In the genomic region with DNA sequence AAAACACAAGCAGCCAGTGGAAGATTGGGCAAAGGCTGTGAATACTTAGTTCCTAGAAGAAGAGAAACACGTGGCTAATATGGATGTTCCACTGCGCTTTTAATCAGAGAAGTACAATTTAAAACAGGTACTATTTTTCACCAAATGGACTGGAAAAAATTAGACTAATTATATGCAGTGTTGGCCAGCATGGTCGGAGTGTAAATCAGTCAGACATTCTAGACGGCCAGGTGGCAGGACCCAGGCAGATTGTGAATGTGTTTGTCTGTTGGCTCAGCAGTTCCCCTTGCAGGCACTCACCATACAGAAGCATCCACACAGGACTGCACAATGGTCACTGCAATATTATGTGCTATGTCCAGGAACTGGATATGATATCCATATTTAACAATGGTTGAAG, we compare ENCODE assay signal across 28 cellular contexts. TPM values are rescaled to one million over a fixed set of nuclear protein-coding genes. Genes with fewer than 3 reads are reported as not detected.
DNase-seq lines count a peak whose midpoint lies in the region; ATAC-seq, FAIRE-seq and TF ChIP-seq lines count a peak whose summit lies in the region.
"Had no signal": no experiment of that assay in that cellular context is flagged by ENCODE, and none has a peak within 500 bp of the region (broad histone marks: within the 10 kb centered on the region; RNA-seq: fewer than 3 reads in every experiment).

No MANE protein-coding gene starts in this region.

- ATAC-seq in activated B cell treated with CpG ODN at 0.5 μM for 24 hours (ENCODE audit: low read depth), result peak; percentile 14
- ATAC-seq in SK-N-SH treated with all-trans-retinoic acid at 6 μM for 48 hours, result no peak
- ATAC-seq in GM21737 (IDR thresholded peaks at IDR 0.05; ENCODE audit: unreplicated experiment), result no peak

- TF ChIP-seq POLR2A in GM12891 (IDR thresholded peaks at IDR 0.05; ENCODE audit: low read depth, low read length), result no peak

- H2AFZ ChIP-seq in neuronal stem cell (ENCODE audit: low read length), result no peak overlapping the region

- no peak overlapping the region for H3K4ac ChIP-seq in neuronal stem cell (ENCODE audit: low read length)

- DNase-seq in NCI-H146 (lab: John Stamatoyannopoulos, UW) (peak; percentile 18), NCI-H146 treated with DMSO at 0.1 percent for 48 hours (lab: John Stamatoyannopoulos, UW; ENCODE audit: unreplicated experiment) (no peak), GM12891 (ENCODE audit: insufficient read length, low spot score) (no peak), activated B cell treated with CpG ODN at 0.5 μM for 24 hours (no peak), pons (ENCODE audit: low spot score) (peak; percentile 12), neuronal stem cell (ENCODE audit: low spot score) (no peak)
- DNase-seq: activated CD4-positive, CD25-positive, alpha-beta regulatory T cell; activated naive CD4-positive, alpha-beta T cell treated with Interleukin-2 at 50 U/mL for 16 hours; CD4-positive, CD25-positive, alpha-beta regulatory T cell; EL; islet precursor cell; MV-4-11; NCI-H2029 treated with DMSO at 0.1 percent for 48 hours; nephron progenitor cell; posterior cingulate gyrus; SIG-M5; sigmoid colon; stimulated activated naive CD4-positive, alpha-beta T cell treated with Interleukin-2 at 50 U/mL for 16 hours; SW 1271 had no signal

- H3K27me3 ChIP-seq in neuronal stem cell (ENCODE audit: control insufficient read depth in 3 of 3, insufficient read depth in 3 of 3, low read depth in 1 of 3, low read length in 3 of 3), result no peaks in the 10 kb centered on the region
- H3K27me3 ChIP-seq: sigmoid colon, vagina had no signal

- no peak overlapping the region for H4K8ac ChIP-seq in neuronal stem cell (ENCODE audit: low read depth, low read length)

- FAIRE-seq in GM12891 (lab: Jason Lieb, UNC), result peak; percentile 66
- FAIRE-seq: H54 had no signal

- no peak overlapping the region for H2BK15ac ChIP-seq in neuronal stem cell (ENCODE audit: low read length)

- no peak overlapping the region for H2AK5ac ChIP-seq in neuronal stem cell (ENCODE audit: low read depth, low read length)

- no peak overlapping the region for H3K9ac ChIP-seq in neuronal stem cell (ENCODE audit: low read depth, low read length, poor library complexity)

- peaks cover 18% of the 10 kb centered on the region for H3K4me1 Mint-ChIP-seq in activated B cell treated with CpG ODN at 0.5 μM for 24 hours

- no peak overlapping the region for H2BK5ac ChIP-seq in neuronal stem cell (ENCODE audit: low read length)

- no peak overlapping the region for H3K27ac ChIP-seq in neuronal stem cell (replicated peaks; ENCODE audit: low read length)
- H3K27ac ChIP-seq: vagina had no signal

- H3K23ac ChIP-seq in neuronal stem cell (ENCODE audit: low read depth, low read length, poor library complexity), result no peak overlapping the region

- H3K36me3 ChIP-seq in neuronal stem cell (replicated peaks in 1 of 2; ENCODE audit: control insufficient read depth in 2 of 2, insufficient read depth in 2 of 2, low read length in 2 of 2), result peaks cover 11 to 17% of the 10 kb centered on the region in 2 donors

- no peaks in the 10 kb centered on the region for H3K4me1 ChIP-seq in neuronal stem cell (ENCODE audit: control insufficient read depth in 2 of 2, insufficient read depth in 1 of 2, low read depth in 1 of 2, low read length in 2 of 2)

- peaks cover 2% of the 10 kb centered on the region for H3K79me1 ChIP-seq in neuronal stem cell (ENCODE audit: low read depth, low read length)

- H3K4me2 ChIP-seq in neuronal stem cell (ENCODE audit: insufficient read depth, low read length, poor library complexity, severe bottlenecking), result no peak overlapping the region

- TF ChIP-seq CTCF in activated B cell treated with CpG ODN at 0.5 μM for 24 hours (IDR thresholded peaks at IDR 0.05), result no peak

- POLR2A ChIA-PET in activated B cell treated with CpG ODN at 0.5 μM for 24 hours (lab: Charles Lee), result interaction anchor here (1.0 kb wide), 1 partner anchor 19 kb away, joined by 8 read pairs; no protein-coding TSS in a partner anchor

- H2BK120ac ChIP-seq in neuronal stem cell (ENCODE audit: low read depth, low read length), result no peak overlapping the region

- intact Hi-C loops in activated B cell treated with CpG ODN at 0.5 μM for 24 hours (cut with micrococcal nuclease), result no loop called here

- H3K9me3 ChIP-seq in neuronal stem cell (replicated peaks in 1 of 2; ENCODE audit: control insufficient read depth in 2 of 2, insufficient read depth in 1 of 2, low read depth in 1 of 2, low read length in 2 of 2), result no peaks in the 10 kb centered on the region
- H3K9me3 ChIP-seq: sigmoid colon, thoracic aorta, vagina had no signal

- no peak overlapping the region for H4K91ac ChIP-seq in neuronal stem cell (ENCODE audit: low read depth, low read length, poor library complexity)

- peaks cover 26% of the 10 kb centered on the region for H3K36me3 Mint-ChIP-seq in activated B cell treated with CpG ODN at 0.5 μM for 24 hours (ENCODE audit: low read depth)

- no CpG with 5 or more reads among the region's 4 CpGs for WGBS in neuronal stem cell (ENCODE audit: extremely low coverage in 2 of 2, insufficient read length in 2 of 2, insufficient replicate concordance in 1 of 2), 2 donors

- H2BK12ac ChIP-seq in neuronal stem cell (ENCODE audit: low read length), result no peak overlapping the region

- no peak overlapping the region for H3K27ac Mint-ChIP-seq in activated B cell treated with CpG ODN at 0.5 μM for 24 hours

- H3K14ac ChIP-seq in neuronal stem cell (ENCODE audit: low read length), result no peak overlapping the region

- H3K18ac ChIP-seq in neuronal stem cell (ENCODE audit: low read length), result no peak overlapping the region

- CTCF ChIA-PET in activated B cell treated with CpG ODN at 0.5 μM for 24 hours (lab: Charles Lee), result no interaction called here

- no peaks in the 10 kb centered on the region for H3K27me3 Mint-ChIP-seq in activated B cell treated with CpG ODN at 0.5 μM for 24 hours
- H3K27me3 Mint-ChIP-seq: brain; CD4-positive, CD25-positive, alpha-beta regulatory T cell had no signal

- no peaks in the 10 kb centered on the region for H3K9me3 Mint-ChIP-seq in activated B cell treated with CpG ODN at 0.5 μM for 24 hours
- H3K9me3 Mint-ChIP-seq: brain, nephron progenitor cell had no signal

- H3K4me3 ChIP-seq in neuronal stem cell (ENCODE audit: low read length in 2 of 2), result peak overlapping the region in 1 of 2 donors; percentile 64
- H3K4me3 ChIP-seq: sigmoid colon, thoracic aorta, vagina had no signal

- no peak overlapping the region for H3K4me3 Mint-ChIP-seq in activated B cell treated with CpG ODN at 0.5 μM for 24 hours
- H3K4me3 Mint-ChIP-seq: brain; CD4-positive, CD25-positive, alpha-beta regulatory T cell; nephron progenitor cell had no signal

TF ChIP-seq in GM12891, 5 proteins besides CTCF, POLR2A, EP300 and RAD21:
- TF ChIP-seq PAX5 (IDR thresholded peaks at IDR 0.05; ENCODE audit: insufficient read depth, low read length, severe bottlenecking) (no peak), SPI1 (IDR thresholded peaks at IDR 0.05; ENCODE audit: low read depth, low read length) (no peak), POU2F2 (IDR thresholded peaks at IDR 0.05; ENCODE audit: low read depth, low read length) (no peak), TAF1 (IDR thresholded peaks at IDR 0.05; ENCODE audit: low read depth, low read length) (no peak), POLR2AphosphoS5 (IDR thresholded peaks at IDR 0.05; ENCODE audit: low read depth, low read length) (no peak)
TF ChIP-seq in GM12891: peak in this region for 0.

TF ChIP-seq in SK-N-SH treated with all-trans-retinoic acid at 6 μM for 48 hours, 23 proteins besides CTCF, POLR2A, EP300 and RAD21 (continues in another document):
- TF ChIP-seq CSDC2 (CRISPR knock-in tag; IDR thresholded peaks at IDR 0.05), result no peak
- TF ChIP-seq SNAI2 (CRISPR knock-in tag; IDR thresholded peaks at IDR 0.05), result no peak
- TF ChIP-seq, protein P1, sequence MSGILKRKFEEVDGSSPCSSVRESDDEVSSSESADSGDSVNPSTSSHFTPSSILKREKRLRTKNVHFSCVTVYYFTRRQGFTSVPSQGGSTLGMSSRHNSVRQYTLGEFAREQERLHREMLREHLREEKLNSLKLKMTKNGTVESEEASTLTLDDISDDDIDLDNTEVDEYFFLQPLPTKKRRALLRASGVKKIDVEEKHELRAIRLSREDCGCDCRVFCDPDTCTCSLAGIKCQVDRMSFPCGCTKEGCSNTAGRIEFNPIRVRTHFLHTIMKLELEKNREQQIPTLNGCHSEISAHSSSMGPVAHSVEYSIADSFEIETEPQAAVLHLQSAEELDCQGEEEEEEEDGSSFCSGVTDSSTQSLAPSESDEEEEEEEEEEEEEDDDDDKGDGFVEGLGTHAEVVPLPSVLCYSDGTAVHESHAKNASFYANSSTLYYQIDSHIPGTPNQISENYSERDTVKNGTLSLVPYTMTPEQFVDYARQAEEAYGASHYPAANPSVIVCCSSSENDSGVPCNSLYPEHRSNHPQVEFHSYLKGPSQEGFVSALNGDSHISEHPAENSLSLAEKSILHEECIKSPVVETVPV (CRISPR knock-in tag; IDR thresholded peaks at IDR 0.05), result no peak
- TF ChIP-seq TCF4 (CRISPR knock-in tag; IDR thresholded peaks at IDR 0.05; ENCODE audit: borderline replicate concordance), result no peak
- TF ChIP-seq ESRRG (CRISPR knock-in tag; IDR thresholded peaks at IDR 0.05), result no peak
- no peak for TF ChIP-seq ZFP3 (CRISPR knock-in tag; IDR thresholded peaks at IDR 0.05)
- no peak for TF ChIP-seq TOX (CRISPR knock-in tag; IDR thresholded peaks at IDR 0.05; ENCODE audit: borderline replicate concordance)

RNA-seq across cellular contexts. Expression of a gene that starts 23.9 kb away (rescaled TPM):
- 0.42 TPM for polyA plus RNA-seq in GM12891 (2012; ENCODE audit: low read depth, missing spikeins)
- total RNA-seq in activated B cell treated with CpG ODN at 0.5 μM for 24 hours, result 3.8 and 5.8 TPM in 2 replicates
- polyA plus RNA-seq in neuronal stem cell (2013, experiment 1 of 2), result 0.33 TPM
- 0.32 TPM for polyA plus RNA-seq in neuronal stem cell (2013, experiment 2 of 2)
- total RNA-seq: A172 had no signal
- polyA plus RNA-seq: CD4-positive, CD25-positive, alpha-beta regulatory T cell had no signal

RNA-seq across cellular contexts. Expression of a gene that starts 28.0 kb away (rescaled TPM):
- polyA plus RNA-seq in GM12891 (2012; ENCODE audit: low read depth, missing spikeins), result 27.3 TPM
- total RNA-seq in activated B cell treated with CpG ODN at 0.5 μM for 24 hours, result 100 and 105 TPM in 2 replicates
- polyA plus RNA-seq in neuronal stem cell (2013, experiment 1 of 2), result 40.8 TPM
- 41.5 TPM for polyA plus RNA-seq in neuronal stem cell (2013, experiment 2 of 2)

RNA-seq across cellular contexts. Expression of a gene that starts 30.1 kb away (rescaled TPM):
- not detected for polyA plus RNA-seq in GM12891 (2012; ENCODE audit: low read depth, missing spikeins)
- total RNA-seq in activated B cell treated with CpG ODN at 0.5 μM for 24 hours, result not detected in 2 replicates
- not detected for polyA plus RNA-seq in neuronal stem cell (2013, experiment 1 of 2)
- polyA plus RNA-seq in neuronal stem cell (2013, experiment 2 of 2), result not detected
- total RNA-seq: A172; CD4-positive, CD25-positive, alpha-beta regulatory T cell; chondrocyte; lower leg skin; thoracic aorta; vagina had no signal
- polyA plus RNA-seq: CD4-positive, CD25-positive, alpha-beta regulatory T cell had no signal

RNA-seq across cellular contexts. Expression of a gene that starts 46.4 kb away (rescaled TPM):
- not detected for polyA plus RNA-seq in GM12891 (2012; ENCODE audit: low read depth, missing spikeins)
- 0.15 TPM in 1 of 2 replicates, not detected in the other for total RNA-seq in activated B cell treated with CpG ODN at 0.5 μM for 24 hours
- 11.5 TPM for polyA plus RNA-seq in neuronal stem cell (2013, experiment 1 of 2)
- 11.4 TPM for polyA plus RNA-seq in neuronal stem cell (2013, experiment 2 of 2)
- total RNA-seq: CD4-positive, CD25-positive, alpha-beta regulatory T cell had no signal

Comparison
In these comparisons a context has a peak if more than half of its experiments do, and no peak if none do; other contexts are left out.
1. DNase-seq: peak in NCI-H146 (single experiment) and pons (single experiment); none in NCI-H146 treated with DMSO at 0.1 percent for 48 hours (single experiment), GM12891 (single experiment), activated B cell treated with CpG ODN at 0.5 μM for 24 hours (single experiment) and neuronal stem cell (single experiment).